ENCODE assay signal across 8 cellular contexts in the genomic region with DNA sequence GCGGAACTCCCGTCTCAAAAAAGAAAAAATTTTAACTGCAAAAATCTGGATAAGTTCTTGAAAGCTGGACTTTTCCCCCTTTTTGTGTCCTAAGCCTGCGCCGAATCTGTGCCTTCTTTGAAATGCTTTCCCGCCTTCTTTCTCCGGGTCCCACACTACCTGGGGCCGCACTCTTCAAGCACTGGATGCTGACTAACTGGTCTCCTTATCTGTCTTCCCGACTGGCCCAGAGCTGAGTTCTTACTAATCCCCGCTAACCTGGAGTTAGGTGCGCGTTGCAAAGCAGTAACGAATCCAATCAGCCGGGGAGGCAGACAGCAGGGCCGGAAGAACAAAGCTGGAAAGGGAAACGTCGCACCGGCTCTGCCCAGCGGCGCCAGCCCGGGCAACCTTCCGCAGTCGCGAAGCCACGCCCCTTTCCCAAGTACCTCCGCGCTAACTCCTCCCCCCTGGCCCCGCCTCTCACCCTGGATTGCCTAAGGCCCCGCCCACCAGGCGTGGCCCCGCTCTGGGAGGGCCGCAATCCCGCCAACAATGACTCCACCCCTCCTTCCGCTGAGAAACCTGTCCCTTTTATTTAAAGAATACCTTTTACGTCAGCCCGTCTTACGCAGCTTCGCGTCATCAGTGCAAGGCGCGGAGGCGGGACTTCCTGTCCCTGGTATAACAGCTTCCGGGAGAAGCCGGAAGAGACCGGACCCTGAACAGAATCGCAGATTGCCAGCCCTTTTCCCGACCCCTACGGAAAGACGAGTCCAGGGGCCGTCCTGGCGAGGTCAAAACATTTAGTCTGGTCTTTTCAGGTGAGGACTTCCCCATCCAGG. TPM values are rescaled to one million over a fixed set of nuclear protein-coding genes. Genes with fewer than 3 reads are reported as not detected.
DNase-seq lines count a peak whose midpoint lies in the region; ATAC-seq lines count a peak whose summit lies in the region.

A gene (plus strand): TSS at position 666 of the 824 bp plus-strand sequence. CDS start 737 bp downstream, outside the sequence.

- H3K4me1 ChIP-seq in NT2/D1 (ENCODE audit: insufficient read depth, insufficient read length) = peaks cover 4% of the 10 kb centered on the region
- peaks cover 6% of the 10 kb centered on the region for H3K4me1 ChIP-seq in endocrine pancreas (ENCODE audit: control insufficient read depth, insufficient read depth, low read length)
- peaks cover 11% of the 10 kb centered on the region for H3K4me1 ChIP-seq in mesenchymal stem cell (ENCODE audit: control insufficient read depth, insufficient read depth, low read depth, low read length)

- H3K27ac ChIP-seq in mesenchymal stem cell (ENCODE audit: low read length, poor library complexity, severe bottlenecking) = peak within 1 kb of the TSS; percentile 99

- peak within 1 kb of the TSS; percentile 59 to 75 for H2BK12ac ChIP-seq in mesenchymal stem cell (ENCODE audit: low read length in 2 of 2)

- WGBS in mesenchymal stem cell = under 1% methylated on average over 50 of the region's 50 CpGs

- peak within 1 kb of the TSS; percentile 96 for H2BK5ac ChIP-seq in mesenchymal stem cell (ENCODE audit: low read depth, low read length, poor library complexity, severe bottlenecking)

- peaks cover 64% of the 10 kb centered on the region for H3K36me3 ChIP-seq in NT2/D1 (ENCODE audit: insufficient read depth, insufficient read length, low read length)
- peaks cover 3% of the 10 kb centered on the region for H3K36me3 ChIP-seq in endocrine pancreas (ENCODE audit: control insufficient read depth, insufficient read depth, low read length)
- peaks cover 38 to 42% of the 10 kb centered on the region in 2 experiments for H3K36me3 ChIP-seq in mesenchymal stem cell (ENCODE audit: control insufficient read depth in 1 of 2, insufficient read depth in 2 of 2, low read depth in 1 of 2, low read length in 2 of 2)

- DNase-seq in COR-L47 (lab: John Stamatoyannopoulos, UW) (peak; percentile 99), HUDEP-2 (lab: John Stamatoyannopoulos, UW; ENCODE audit: unreplicated experiment in 76 of 76) (peak in 75 of 76 experiments; percentile 81 to 99 (median 98)), NT2/D1 (ENCODE audit: low read depth, low spot score) (peak; percentile 97), mesenchymal stem cell (peak; percentile 99)
- peak; percentile 99 for DNase-seq in activated CD8-positive, alpha-beta memory T cell treated with anti-CD3 and anti-CD28 coated beads, Interleukin-2, amount 10 ng/mL, durations not matched to agents 7 days and 5 days
- peak; percentile 98 for DNase-seq in stimulated activated CD8-positive, alpha-beta memory T cell treated with anti-CD3 and anti-CD28 coated beads, Interleukin-12 subunit alpha, Interleukin-12 subunit beta, amount 100 ng/mL, for 4 hours (ENCODE audit: low read depth)

- H2BK15ac ChIP-seq in mesenchymal stem cell (ENCODE audit: low read depth, poor library complexity, severe bottlenecking) = peak within 1 kb of the TSS; percentile 73

- peak within 1 kb of the TSS; percentile 98 for H3K4me3 Mint-ChIP-seq in activated CD8-positive, alpha-beta memory T cell treated with anti-CD3 and anti-CD28 coated beads, Interleukin-2, amount 10 ng/mL, durations not matched to agents 7 days and 5 days

- H3K36me3 Mint-ChIP-seq in activated CD8-positive, alpha-beta memory T cell treated with anti-CD3 and anti-CD28 coated beads, Interleukin-2, amount 10 ng/mL, durations not matched to agents 7 days and 5 days = peaks cover 20% of the 10 kb centered on the region

- CTCF ChIA-PET in activated CD8-positive, alpha-beta memory T cell treated with anti-CD3 and anti-CD28 coated beads, Interleukin-2, amount 10 ng/mL, durations not matched to agents 7 days and 5 days (lab: Charles Lee) = interaction anchor here (0.8 to 4.8 kb wide), 19 partner anchors 12 to 243 kb away, joined by 3 to 32 read pairs (median 5); a partner anchor contains a TSS

- H2BK120ac ChIP-seq in mesenchymal stem cell (ENCODE audit: low read depth, low read length) = peak within 1 kb of the TSS; percentile 99

- H3K27me3 ChIP-seq in NT2/D1 (ENCODE audit: insufficient read depth, insufficient read length) = no peaks in the 10 kb centered on the region
- no peaks in the 10 kb centered on the region for H3K27me3 ChIP-seq in endocrine pancreas (ENCODE audit: control insufficient read depth, insufficient read depth, low read length)
- H3K27me3 ChIP-seq in mesenchymal stem cell (ENCODE audit: control insufficient read depth in 1 of 2, insufficient read depth in 1 of 2, low read length in 2 of 2) = no peaks in the 10 kb centered on the region

- H4K91ac ChIP-seq in mesenchymal stem cell (ENCODE audit: low read length) = peak within 1 kb of the TSS; percentile 98

- peak within 1 kb of the TSS in 1 of 2 experiments; percentile 53 for H3K14ac ChIP-seq in mesenchymal stem cell (ENCODE audit: low read length in 2 of 2)

- peak within 1 kb of the TSS; percentile 88 for H3K4me2 ChIP-seq in mesenchymal stem cell (ENCODE audit: low read length, poor library complexity, severe bottlenecking)

- H3K79me1 ChIP-seq in mesenchymal stem cell (replicated peaks; ENCODE audit: low read length, poor library complexity, severe bottlenecking) = peaks cover 20% of the 10 kb centered on the region

- H3K4me3 ChIP-seq in NT2/D1 (ENCODE audit: insufficient read length, low read depth) = peak within 1 kb of the TSS; percentile 94
- H3K4me3 ChIP-seq in endocrine pancreas (ENCODE audit: control insufficient read depth, insufficient read depth, low read length) = peak within 1 kb of the TSS; percentile 87
- peak within 1 kb of the TSS; percentile 90 to 95 for H3K4me3 ChIP-seq in mesenchymal stem cell (ENCODE audit: insufficient read depth in 1 of 2, low read depth in 1 of 2, low read length in 2 of 2)

- H3K9me3 ChIP-seq in NT2/D1 (ENCODE audit: insufficient read depth, low read length) = peaks cover 17% of the 10 kb centered on the region
- no peaks in the 10 kb centered on the region for H3K9me3 ChIP-seq in endocrine pancreas (ENCODE audit: control insufficient read depth, low read length)
- no peaks in the 10 kb centered on the region for H3K9me3 ChIP-seq in mesenchymal stem cell (ENCODE audit: control insufficient read depth, low read length)

- peak; percentile 89 for ATAC-seq in GM21381 (IDR thresholded peaks at IDR 0.05; ENCODE audit: unreplicated experiment)
- peak; percentile 91 for ATAC-seq in activated CD8-positive, alpha-beta memory T cell treated with anti-CD3 and anti-CD28 coated beads, Interleukin-2, amount 10 ng/mL, durations not matched to agents 7 days and 5 days

- H3K23ac ChIP-seq in mesenchymal stem cell (ENCODE audit: low read length in 2 of 2) = no peak within 1 kb of the TSS

- H3K27me3 Mint-ChIP-seq in activated CD8-positive, alpha-beta memory T cell treated with anti-CD3 and anti-CD28 coated beads, Interleukin-2, amount 10 ng/mL, durations not matched to agents 7 days and 5 days = no peaks in the 10 kb centered on the region

- peak within 1 kb of the TSS; percentile 99 for H4K8ac ChIP-seq in mesenchymal stem cell (ENCODE audit: low read length)

- H3K4me1 Mint-ChIP-seq in activated CD8-positive, alpha-beta memory T cell treated with anti-CD3 and anti-CD28 coated beads, Interleukin-2, amount 10 ng/mL, durations not matched to agents 7 days and 5 days = peaks cover 42% of the 10 kb centered on the region

- H3K18ac ChIP-seq in mesenchymal stem cell (ENCODE audit: low read depth in 1 of 2, low read length in 2 of 2) = peak within 1 kb of the TSS; percentile 94

- H3K9ac ChIP-seq in NT2/D1 (ENCODE audit: insufficient read length, low read depth) (peak within 1 kb of the TSS; percentile 95), endocrine pancreas (ENCODE audit: control insufficient read depth, insufficient read depth, low read length) (peak within 1 kb of the TSS; percentile 98), mesenchymal stem cell (ENCODE audit: low read length) (peak within 1 kb of the TSS; percentile 98)

- no peaks in the 10 kb centered on the region for H3K9me3 Mint-ChIP-seq in activated CD8-positive, alpha-beta memory T cell treated with anti-CD3 and anti-CD28 coated beads, Interleukin-2, amount 10 ng/mL, durations not matched to agents 7 days and 5 days (ENCODE audit: low read depth)

- peak within 1 kb of the TSS; percentile 1 for H2AK5ac ChIP-seq in mesenchymal stem cell (ENCODE audit: low read length, severe bottlenecking)

- peak within 1 kb of the TSS; percentile 90 to 92 for H3K4ac ChIP-seq in mesenchymal stem cell (ENCODE audit: low read depth in 1 of 2, low read length in 2 of 2)

- H3K27ac Mint-ChIP-seq in activated CD8-positive, alpha-beta memory T cell treated with anti-CD3 and anti-CD28 coated beads, Interleukin-2, amount 10 ng/mL, durations not matched to agents 7 days and 5 days = peak within 1 kb of the TSS; percentile 98

- H2AFZ ChIP-seq in mesenchymal stem cell (ENCODE audit: low read depth, low read length) = peak within 1 kb of the TSS; percentile 64

RNA-seq across cellular contexts. Expression of the gene that starts here (rescaled TPM):
- total RNA-seq in activated CD8-positive, alpha-beta memory T cell treated with anti-CD3 and anti-CD28 coated beads, Interleukin-2, amount 10 ng/mL, durations not matched to agents 7 days and 5 days = 10 to 100 TPM; 31.4 to 34.1 TPM
- 26.9 TPM for polyA plus RNA-seq in mesenchymal stem cell (2013, experiment 1 of 2)
- polyA plus RNA-seq in mesenchymal stem cell (2013, experiment 2 of 2) = 27.2 TPM

Comparison
In these comparisons a context has a peak if more than half of its experiments do, and no peak if none do; other contexts are left out.
1. Peak in every context shown above with its lines: DNase-seq, ATAC-seq, H3K4me3 ChIP-seq and H3K27ac ChIP-seq.